In genomic region chr11:14902650-14903350, GRCh38 we compare ENCODE assay signal across 1 cellular context.
TF ChIP-seq lines count a peak whose summit lies in the region.

No MANE protein-coding gene starts in this region.

TF ChIP-seq in endothelial cell of umbilical vein, 7 proteins besides CTCF, POLR2A, EP300 and RAD21:
- TF ChIP-seq POLR2AphosphoS5 (IDR thresholded peaks at IDR 0.05; ENCODE audit: insufficient read depth, low read depth, low read length), result no peak
- peak; percentile 69 for TF ChIP-seq FOS (IDR thresholded peaks at IDR 0.05; ENCODE audit: borderline replicate concordance, insufficient read depth, low read length)
